In the genomic region with DNA sequence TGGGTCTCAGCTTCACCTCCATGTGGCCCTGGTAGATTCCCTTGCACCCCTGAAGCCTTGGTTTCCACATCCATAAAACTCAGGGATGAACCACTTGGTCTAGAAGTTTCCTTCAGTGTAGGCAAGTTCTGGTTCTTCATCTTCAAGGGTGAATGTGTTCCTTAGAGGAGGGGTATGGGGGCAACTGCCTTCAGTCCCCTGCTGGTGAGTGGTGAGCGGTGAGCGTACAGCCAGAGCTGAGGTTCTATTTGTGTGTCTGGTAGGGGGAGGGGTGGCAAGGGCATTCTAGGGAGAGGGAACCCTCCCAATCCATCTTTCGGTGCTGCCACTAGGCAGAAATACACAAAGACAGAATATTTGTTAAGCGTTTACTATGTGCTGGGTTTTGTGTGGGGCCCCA, we compare ENCODE assay signal across 19 cellular contexts.
DNase-seq lines count a peak whose midpoint lies in the region; ATAC-seq, FAIRE-seq and TF ChIP-seq lines count a peak whose summit lies in the region.
"Had no signal": no experiment of that assay in that cellular context is flagged by ENCODE, and none has a peak within 500 bp of the region (broad histone marks: within the 10 kb centered on the region; RNA-seq: fewer than 3 reads in every experiment).

No MANE protein-coding gene starts in this region.

- ATAC-seq in GM21526 (IDR thresholded peaks at IDR 0.05; ENCODE audit: low FRiP score, unreplicated experiment), result no peak
- ATAC-seq: Panc1 had no signal

- no peak overlapping the region for H3K4ac ChIP-seq in H1 (replicated peaks; ENCODE audit: insufficient read length, low read depth, low read length)
- H3K4ac ChIP-seq in neuronal stem cell (ENCODE audit: low read length), result peak overlapping the region; percentile 29

- H3K27me3 ChIP-seq in H1 (replicated peaks in 1 of 4; ENCODE audit: control insufficient read depth in 3 of 4, extremely low read depth in 1 of 4, insufficient read depth in 3 of 4, low read length in 3 of 4) (peaks cover 0 to 2% (median under 1%) of the 10 kb centered on the region in 4 experiments; a peak in 3 of 7 replicates), neuronal stem cell (ENCODE audit: control insufficient read depth in 3 of 3, insufficient read depth in 3 of 3, low read depth in 1 of 3, low read length in 3 of 3) (peaks cover 0 to 21% (median 0%) of the 10 kb centered on the region in 3 experiments)

- no peak overlapping the region for H3K9ac ChIP-seq in H1 (replicated peaks in 1 of 4; ENCODE audit: extremely low read depth in 1 of 4, low read depth in 3 of 4, low read length in 3 of 4)
- no peak overlapping the region for H3K9ac ChIP-seq in neuronal stem cell (ENCODE audit: low read depth, low read length, poor library complexity)
- H3K9ac ChIP-seq: KMS-11 had no signal

- H3K9me3 Mint-ChIP-seq in HFFc6, result no peaks in the 10 kb centered on the region
- H3K9me3 Mint-ChIP-seq in activated CD4-positive, alpha-beta T cell treated with anti-CD3 and anti-CD28 coated beads, Interleukin-2, amount 10 ng/mL, durations not matched to agents 24 days and 14 days, result peaks cover 8% of the 10 kb centered on the region

- H2AFZ ChIP-seq in H1 (ENCODE audit: low read length) (no peak overlapping the region), neuronal stem cell (ENCODE audit: low read length) (no peak overlapping the region)

- no peaks in the 10 kb centered on the region for H3K9me3 ChIP-seq in H1 (ENCODE audit: insufficient read depth in 2 of 2, low read depth in 1 of 2, low read length in 1 of 2)
- no peaks in the 10 kb centered on the region for H3K9me3 ChIP-seq in neuronal stem cell (replicated peaks in 1 of 2; ENCODE audit: control insufficient read depth in 2 of 2, insufficient read depth in 1 of 2, low read depth in 1 of 2, low read length in 2 of 2)

- no peak overlapping the region for H3K4me3 Mint-ChIP-seq in HFFc6
- H3K4me3 Mint-ChIP-seq in activated CD4-positive, alpha-beta T cell treated with anti-CD3 and anti-CD28 coated beads, Interleukin-2, amount 10 ng/mL, durations not matched to agents 24 days and 14 days, result no peak overlapping the region
- H3K4me3 Mint-ChIP-seq: CD14-positive monocyte had no signal

- TF ChIP-seq RAD21 in H1 (IDR thresholded peaks at IDR 0.05 in 1 of 2, conservative IDR thresholded peaks at IDR 0.05 in 1 of 2; ENCODE audit: low read depth in 2 of 2, low read length in 2 of 2), result no peak; a peak in 1 of 4 replicates

- POLR2A ChIA-PET in H1 (lab: Charles Lee; ENCODE audit: partially characterized antibody), result interaction anchor here (0.7 kb wide), 1 partner anchor 11 kb away, joined by 3 read pairs; no protein-coding TSS in a partner anchor

- peaks cover 7% of the 10 kb centered on the region; the same call in 1 of the 2 replicates for H3K23me2 ChIP-seq in H1 (ENCODE audit: low read depth, low read length)

- H3K4me1 Mint-ChIP-seq in HFFc6 (ENCODE audit: low read depth), result no peaks in the 10 kb centered on the region
- H3K4me1 Mint-ChIP-seq in activated CD4-positive, alpha-beta T cell treated with anti-CD3 and anti-CD28 coated beads, Interleukin-2, amount 10 ng/mL, durations not matched to agents 24 days and 14 days, result no peaks in the 10 kb centered on the region
- H3K4me1 Mint-ChIP-seq: CD14-positive monocyte had no signal

- H4K8ac ChIP-seq in H1 (ENCODE audit: extremely low read depth, insufficient read depth, low read length) (no peak overlapping the region), neuronal stem cell (ENCODE audit: low read depth, low read length) (no peak overlapping the region)

- no peak overlapping the region for H3K18ac ChIP-seq in H1 (ENCODE audit: extremely low read depth, low read length)
- H3K18ac ChIP-seq in neuronal stem cell (ENCODE audit: low read length), result peak overlapping the region; percentile 50

- H2BK12ac ChIP-seq in H1 (ENCODE audit: low read depth, low read length) (no peak overlapping the region), neuronal stem cell (ENCODE audit: low read length) (no peak overlapping the region)

- H4K91ac ChIP-seq in H1 (replicated peaks; ENCODE audit: insufficient read length, low read length), result no peak overlapping the region
- no peak overlapping the region for H4K91ac ChIP-seq in neuronal stem cell (ENCODE audit: low read depth, low read length, poor library complexity)

- no peaks in the 10 kb centered on the region for H3K79me1 ChIP-seq in H1 (ENCODE audit: low read depth, low read length)
- H3K79me1 ChIP-seq in neuronal stem cell (ENCODE audit: low read depth, low read length), result no peaks in the 10 kb centered on the region

- H3K79me2 ChIP-seq in H1 (ENCODE audit: control insufficient read depth in 1 of 2, insufficient read depth in 2 of 2, low read length in 2 of 2), result no peaks in the 10 kb centered on the region

- no peak overlapping the region for H3K4me3 ChIP-seq in H1 (ENCODE audit: extremely low read depth in 1 of 4, insufficient read depth in 2 of 4, low read depth in 3 of 4, low read length in 4 of 4)
- no peak overlapping the region for H3K4me3 ChIP-seq in neuronal stem cell (ENCODE audit: low read length in 2 of 2)

- no peak overlapping the region for H3K23ac ChIP-seq in H1 (ENCODE audit: insufficient read length)
- no peak overlapping the region for H3K23ac ChIP-seq in neuronal stem cell (ENCODE audit: low read depth, low read length, poor library complexity)

- TF ChIP-seq EP300 in H1 (IDR thresholded peaks at IDR 0.05; ENCODE audit: borderline replicate concordance in 1 of 2, low read depth in 2 of 2, low read length in 2 of 2), result no peak

- no peak for FAIRE-seq in H1 (lab: Jason Lieb, UNC)
- FAIRE-seq: GM18507, HTR-8/SVneo had no signal

- H4K5ac ChIP-seq in H1 (ENCODE audit: insufficient read length, low read depth, low read length), result no peak overlapping the region

- no peak overlapping the region for H2BK5ac ChIP-seq in H1 (ENCODE audit: low read depth, low read length)
- peak overlapping the region; percentile 36 for H2BK5ac ChIP-seq in neuronal stem cell (ENCODE audit: low read length)

- H3K4me1 ChIP-seq in H1 (replicated peaks in 1 of 4; ENCODE audit: control insufficient read depth in 3 of 4, insufficient read depth in 4 of 4, low read length in 3 of 4) (peaks cover 2 to 15% (median 8%) of the 10 kb centered on the region in 4 experiments; a peak in 6 of 7 replicates), neuronal stem cell (ENCODE audit: control insufficient read depth in 2 of 2, insufficient read depth in 1 of 2, low read depth in 1 of 2, low read length in 2 of 2) (peaks cover 12 to 17% of the 10 kb centered on the region in 2 donors)

- TF ChIP-seq POLR2A in H1 (IDR thresholded peaks at IDR 0.05; ENCODE audit: control extremely low read depth in 1 of 2, low read depth in 2 of 2, low read length in 2 of 2), result no peak

- CTCF ChIA-PET in H1 (lab: Charles Lee; ENCODE audit: partially characterized antibody), result interaction anchor here (0.5 to 6.2 kb wide), 20 partner anchors 7 to 442 kb away, joined by 3 to 58 read pairs (median 3); partner anchors contain the start of gene WNT7A

- H2AK5ac ChIP-seq in H1 (ENCODE audit: low read depth, low read length), result no peak overlapping the region
- peak overlapping the region; percentile 77 for H2AK5ac ChIP-seq in neuronal stem cell (ENCODE audit: low read depth, low read length)

- no peaks in the 10 kb centered on the region for H3K36me3 Mint-ChIP-seq in HFFc6 (ENCODE audit: low read depth)
- no peaks in the 10 kb centered on the region for H3K36me3 Mint-ChIP-seq in activated CD4-positive, alpha-beta T cell treated with anti-CD3 and anti-CD28 coated beads, Interleukin-2, amount 10 ng/mL, durations not matched to agents 24 days and 14 days (ENCODE audit: low read depth)
- H3K36me3 Mint-ChIP-seq: CD14-positive monocyte had no signal

- H3K56ac ChIP-seq in H1 (replicated peaks; ENCODE audit: insufficient read length, low read depth, low read length), result no peak overlapping the region

- DNase-seq in ELF-1 (ENCODE audit: low read depth, low spot score), result peak; percentile 11
- no peak for DNase-seq in HFFc6
- no peak for DNase-seq in H1 (ENCODE audit: low read depth in 1 of 2, low spot score in 2 of 2)
- DNase-seq in neuronal stem cell (ENCODE audit: low spot score), result no peak
- DNase-seq in activated CD4-positive, alpha-beta T cell treated with anti-CD3 and anti-CD28 coated beads, Interleukin-2, amount 10 ng/mL, durations not matched to agents 24 days and 14 days, result no peak
- DNase-seq in NCI-H187 (lab: John Stamatoyannopoulos, UW), result no peak
- no peak for DNase-seq in stimulated activated CD4-positive, alpha-beta T cell treated with anti-CD3 and anti-CD28 coated beads, Interleukin-2, amount 100 ng/mL, for 24 hours
- DNase-seq: GDM1, NCI-H1092 treated with DMSO at 0.1 percent for 48 hours, NCI-H146, NCI-H2029 treated with DMSO at 0.1 percent for 48 hours, NCI-H524 treated with DMSO at 0.1 percent for 48 hours, NCI-H82 had no signal

- H2BK20ac ChIP-seq in H1 (ENCODE audit: low read length), result no peak overlapping the region

- H2BK120ac ChIP-seq in H1 (replicated peaks; ENCODE audit: low read depth, low read length), result no peak overlapping the region
- H2BK120ac ChIP-seq in neuronal stem cell (ENCODE audit: low read depth, low read length), result peak overlapping the region; percentile 53

- 67% methylated on average over 4 of the region's 4 CpGs; no CpG with 5 or more reads in 1 of the 2 experiments for WGBS in H1 (ENCODE audit: extremely low coverage in 1 of 2, insufficient coverage in 1 of 2, insufficient read length in 1 of 2, insufficient replicate concordance in 2 of 2, low coverage in 1 of 2, low lambda C conversion rate in 2 of 2, missing lambda C conversion rate in 1 of 2), 2 experiments
- WGBS in neuronal stem cell (ENCODE audit: extremely low coverage in 2 of 2, insufficient read length in 2 of 2, insufficient replicate concordance in 1 of 2), 2 donors, result no CpG with 5 or more reads among the region's 4 CpGs

- H3K4me2 ChIP-seq in H1 (ENCODE audit: insufficient read depth in 1 of 2, low read depth in 2 of 2, low read length in 2 of 2), result no peak overlapping the region
- H3K4me2 ChIP-seq in neuronal stem cell (ENCODE audit: insufficient read depth, low read length, poor library complexity, severe bottlenecking), result no peak overlapping the region
- H3K4me2 ChIP-seq: KMS-11 had no signal

- H3K27me3 Mint-ChIP-seq in HFFc6 (ENCODE audit: insufficient read depth), result peaks cover 42% of the 10 kb centered on the region
- no peaks in the 10 kb centered on the region for H3K27me3 Mint-ChIP-seq in activated CD4-positive, alpha-beta T cell treated with anti-CD3 and anti-CD28 coated beads, Interleukin-2, amount 10 ng/mL, durations not matched to agents 24 days and 14 days

- intact Hi-C loops in activated CD4-positive, alpha-beta T cell treated with anti-CD3 and anti-CD28 coated beads, Interleukin-2, amount 10 ng/mL, durations not matched to agents 24 days and 14 days (cut with micrococcal nuclease), result no loop called here

- H3K14ac ChIP-seq in H1 (ENCODE audit: insufficient read length) (no peak overlapping the region), neuronal stem cell (ENCODE audit: low read length) (no peak overlapping the region)

- no peak overlapping the region for H3K27ac ChIP-seq in H1 (ENCODE audit: low read depth, low read length)
- H3K27ac ChIP-seq in neuronal stem cell (replicated peaks; ENCODE audit: low read length), result no peak overlapping the region
- H3K27ac ChIP-seq: KMS-11 had no signal

- H3K36me3 ChIP-seq in H1 (ENCODE audit: control insufficient read depth in 2 of 4, insufficient read depth in 4 of 4, low read length in 3 of 4) (no peaks in the 10 kb centered on the region), neuronal stem cell (replicated peaks in 1 of 2; ENCODE audit: control insufficient read depth in 2 of 2, insufficient read depth in 2 of 2, low read length in 2 of 2) (no peaks in the 10 kb centered on the region)

- TF ChIP-seq CTCF in HFFc6 (IDR thresholded peaks at IDR 0.05), result peak; percentile 12; the same call in 1 of the 2 replicates
- peak; percentile 26 to 48 (median 47) for TF ChIP-seq CTCF in H1 (IDR thresholded peaks at IDR 0.05; ENCODE audit: control extremely low read depth in 1 of 3, insufficient read depth in 1 of 3, low read depth in 1 of 3, low read length in 3 of 3)

- H3K27ac Mint-ChIP-seq in HFFc6, result no peak overlapping the region
- H3K27ac Mint-ChIP-seq in activated CD4-positive, alpha-beta T cell treated with anti-CD3 and anti-CD28 coated beads, Interleukin-2, amount 10 ng/mL, durations not matched to agents 24 days and 14 days, result no peak overlapping the region

- no peak overlapping the region for H2BK15ac ChIP-seq in H1 (ENCODE audit: low read length)
- H2BK15ac ChIP-seq in neuronal stem cell (ENCODE audit: low read length), result peak overlapping the region; percentile 33

- peaks cover 0 to 4% of the 10 kb centered on the region in 2 experiments for H4K20me1 ChIP-seq in H1 (replicated peaks in 1 of 2; ENCODE audit: control insufficient read depth in 1 of 2, insufficient read depth in 2 of 2, low read length in 2 of 2)
